ENCODE assay signal across 18 cellular contexts in the genomic region with DNA sequence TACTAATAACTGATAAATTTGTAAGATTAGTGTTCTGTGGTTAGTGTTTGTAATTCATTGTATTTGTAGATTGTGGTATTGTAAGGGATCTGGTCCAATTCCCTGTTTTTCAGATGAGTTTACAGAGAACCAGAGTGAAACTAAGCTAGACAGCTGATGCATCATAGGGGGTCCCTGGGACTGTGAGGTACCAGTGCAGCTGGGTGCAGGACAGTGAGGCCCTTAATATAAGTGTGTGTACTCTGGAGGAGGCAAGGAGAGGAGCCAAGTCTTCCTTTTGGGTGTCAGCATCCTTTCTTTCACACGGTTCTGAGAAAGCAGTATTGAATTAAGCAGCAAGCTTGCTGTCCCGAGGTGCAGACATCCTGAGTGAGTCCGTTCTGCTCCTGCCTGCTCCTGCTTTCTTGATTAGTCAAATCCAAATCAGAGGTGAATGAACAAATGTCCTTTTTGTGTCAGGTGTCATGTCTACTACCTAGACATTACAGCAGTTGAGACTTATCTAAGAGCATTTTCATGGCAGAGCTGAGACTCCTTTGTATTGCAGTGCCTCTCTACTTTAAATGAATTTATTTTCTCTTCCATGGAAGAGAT. TPM values are rescaled to one million over a fixed set of nuclear protein-coding genes. Genes with fewer than 3 reads are reported as not detected.
DNase-seq lines count a peak whose midpoint lies in the region; TF ChIP-seq lines count a peak whose summit lies in the region.
"Had no signal": no experiment of that assay in that cellular context is flagged by ENCODE, and none has a peak within 500 bp of the region (broad histone marks: within the 10 kb centered on the region; RNA-seq: fewer than 3 reads in every experiment).

No MANE protein-coding gene starts in this region.

- POLR2A ChIA-PET in MCF 10A (lab: Yijun Ruan, JAX) = interaction anchor here (0.5 to 2.1 kb wide), 7 partner anchors 12 to 1640 kb away, joined by 3 to 5 read pairs (median 3); no protein-coding TSS in a partner anchor

- H3K36me3 ChIP-seq in breast epithelium = no peaks in the 10 kb centered on the region
- no peaks in the 10 kb centered on the region for H3K36me3 ChIP-seq in left ventricle myocardium inferior
- H3K36me3 ChIP-seq in uterus = no peaks in the 10 kb centered on the region
- H3K36me3 ChIP-seq: thoracic aorta had no signal

- TF ChIP-seq CTCF in breast epithelium (IDR thresholded peaks at IDR 0.05) (no peak), MCF 10A (IDR thresholded peaks at IDR 0.05; ENCODE audit: unreplicated experiment) (no peak), WI38 (IDR thresholded peaks at IDR 0.05; ENCODE audit: low read depth, low read length) (no peak), left ventricle myocardium inferior (IDR thresholded peaks at IDR 0.05; ENCODE audit: borderline replicate concordance) (no peak), uterus (IDR thresholded peaks at IDR 0.05) (no peak), mesothelial cell of epicardium (IDR thresholded peaks at IDR 0.05; ENCODE audit: unreplicated experiment) (no peak)

- H3K9me3 Mint-ChIP-seq in MCF 10A (ENCODE audit: unreplicated experiment) (peaks cover 15% of the 10 kb centered on the region), mesothelial cell of epicardium (peaks cover 28% of the 10 kb centered on the region)

- intact Hi-C loops in breast epithelium (cut with DNase I; ENCODE audit: low total_unique reads) (no loop called here), MCF 10A (cut with micrococcal nuclease) (no loop called here), left ventricle myocardium inferior (cut with micrococcal nuclease) (no loop called here), uterus (cut with DNase I; ENCODE audit: low total_unique reads) (no loop called here)

- H3K9me3 ChIP-seq in breast epithelium = peaks cover 0 to under 1% of the 10 kb centered on the region in 2 donors
- H3K9me3 ChIP-seq in left ventricle myocardium inferior (replicated peaks) = peaks cover 9% of the 10 kb centered on the region
- H3K9me3 ChIP-seq in uterus = no peaks in the 10 kb centered on the region
- H3K9me3 ChIP-seq: thoracic aorta had no signal

- H3K4me3 ChIP-seq in breast epithelium (peak overlapping the region in 1 of 3 donors; percentile 27), WI38 (ENCODE audit: low read depth, low read length) (peak overlapping the region; percentile 2; the same call in 1 of the 2 replicates), left ventricle myocardium inferior (no peak overlapping the region), uterus (no peak overlapping the region)
- H3K4me3 ChIP-seq: hepatocyte, thoracic aorta had no signal

- BruUV-seq in MCF 10A (replicated peaks; lab: Mats Ljungman, UMichigan) = no TSS peak

- TF ChIP-seq POLR2A in breast epithelium (IDR thresholded peaks at IDR 0.05) (no peak), uterus (IDR thresholded peaks at IDR 0.05) (no peak)

- peaks cover 48% of the 10 kb centered on the region for H3K4me1 Mint-ChIP-seq in MCF 10A (ENCODE audit: insufficient read depth, unreplicated experiment)
- peaks cover 46% of the 10 kb centered on the region for H3K4me1 Mint-ChIP-seq in mesothelial cell of epicardium

- H3K4me1 ChIP-seq in breast epithelium (peaks cover 0 to 29% of the 10 kb centered on the region in 2 donors), left ventricle myocardium inferior (peaks cover 87% of the 10 kb centered on the region), uterus (peaks cover 4 to 19% of the 10 kb centered on the region in 2 donors)

- no peak overlapping the region for H3K4me3 Mint-ChIP-seq in MCF 10A (ENCODE audit: unreplicated experiment)
- no peak overlapping the region for H3K4me3 Mint-ChIP-seq in mesothelial cell of epicardium
- H3K4me3 Mint-ChIP-seq: activated CD4-positive, alpha-beta memory T cell treated with anti-CD3 and anti-CD28 coated beads for 36 hours; neural crest cell had no signal

- H3K27ac ChIP-seq in breast epithelium (peak overlapping the region; percentile 34 to 56), left ventricle myocardium inferior (replicated peaks) (peak overlapping the region; percentile 25), uterus (peak overlapping the region; percentile 7 to 9)
- H3K27ac ChIP-seq: hepatocyte, RWPE1, thoracic aorta had no signal

- H3K27ac Mint-ChIP-seq in MCF 10A (ENCODE audit: low read depth, unreplicated experiment) (no peak overlapping the region), mesothelial cell of epicardium (no peak overlapping the region)
- H3K27ac Mint-ChIP-seq: activated CD4-positive, alpha-beta memory T cell treated with anti-CD3 and anti-CD28 coated beads for 36 hours had no signal

- CTCF ChIA-PET in MCF 10A (lab: Yijun Ruan, JAX) = no interaction called here

- H3K36me3 Mint-ChIP-seq in MCF 10A (ENCODE audit: insufficient read depth, unreplicated experiment) (peaks cover 11% of the 10 kb centered on the region), mesothelial cell of epicardium (peaks cover 21% of the 10 kb centered on the region)

- H3K27me3 ChIP-seq in breast epithelium (no peaks in the 10 kb centered on the region), left ventricle myocardium inferior (ENCODE audit: low read depth) (no peaks in the 10 kb centered on the region), uterus (no peaks in the 10 kb centered on the region)
- H3K27me3 ChIP-seq: hepatocyte had no signal

- DNase-seq in breast epithelium (ENCODE audit: low spot score in 2 of 2) (no peak), MCF 10A (ENCODE audit: unreplicated experiment) (no peak), left ventricle myocardium inferior (no peak), uterus (no peak), mesothelial cell of epicardium (ENCODE audit: low spot score in 2 of 2, unreplicated experiment in 2 of 2) (no peak), NCI-H82 treated with DMSO at 0.1 percent for 48 hours (lab: John Stamatoyannopoulos, UW; ENCODE audit: unreplicated experiment) (no peak)
- no peak for DNase-seq in activated effector memory CD4-positive, alpha-beta T cell treated with anti-CD3 and anti-CD28 coated beads, Interleukin-2, amount 50 U/mL, for 16 hours
- DNase-seq: activated CD4-positive, alpha-beta memory T cell treated with anti-CD3 and anti-CD28 coated beads for 36 hours; activated gamma-delta T cell treated with Interleukin-2 at 50 U/mL for 16 hours; DMS53; NCI-H1092 treated with DMSO at 0.1 percent for 48 hours; NCI-H446; T1000 had no signal

- H3K27me3 Mint-ChIP-seq in MCF 10A (ENCODE audit: insufficient read depth, unreplicated experiment) (no peaks in the 10 kb centered on the region), mesothelial cell of epicardium (ENCODE audit: low read depth) (no peaks in the 10 kb centered on the region)
- H3K27me3 Mint-ChIP-seq: activated CD4-positive, alpha-beta memory T cell treated with anti-CD3 and anti-CD28 coated beads for 36 hours had no signal

RNA-seq across cellular contexts. Expression of gene SOCS5, which starts 21.6 kb away (rescaled TPM):
- total RNA-seq in breast epithelium (10 to 100 TPM; 38.0 to 83.6 (median 40.0) TPM), MCF 10A (2022) (9.8 and 10.9 TPM in 2 replicates), left ventricle myocardium inferior (19.7 TPM), uterus (100 to 1,000 TPM in 1 of 4 donors, 10 to 100 TPM in 3; 17.2 to 101 (median 52.6) TPM), mesothelial cell of epicardium (28.3 to 30.9 TPM (median 30.0 TPM) in 3 replicates)
